8 cellular contexts compared by ENCODE assay signal in the genomic region with DNA sequence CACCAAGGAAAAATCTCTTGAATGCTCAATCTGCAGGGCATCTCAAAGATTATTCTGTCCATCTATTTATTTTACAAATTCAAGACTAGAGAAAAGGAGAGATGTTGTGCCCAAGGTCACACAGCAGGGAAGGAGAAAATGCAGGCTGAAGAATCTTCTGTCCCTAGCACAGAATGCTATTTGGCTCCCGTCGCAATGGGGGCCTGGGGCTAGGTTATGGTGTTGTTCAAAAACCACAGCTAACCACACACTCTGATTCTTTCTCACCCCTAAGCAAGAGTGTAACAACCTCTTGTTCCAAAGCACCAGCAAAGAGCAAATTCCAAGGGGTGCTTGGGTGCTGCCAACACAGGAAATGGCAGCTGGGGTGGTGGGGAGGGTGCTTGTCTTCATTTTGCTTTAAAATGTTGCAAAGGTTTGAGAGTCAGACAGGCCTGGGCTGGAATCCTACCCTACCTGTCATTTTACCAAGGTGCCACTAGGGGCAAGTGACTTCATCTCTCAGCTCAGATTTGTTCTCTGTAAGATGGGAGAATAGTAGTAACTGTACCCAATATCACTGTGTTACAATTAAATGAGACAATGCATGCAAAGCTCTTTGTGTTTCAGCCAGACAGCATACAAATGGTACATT.
A peak's percentile ranks its signal among the peaks of the same experiment; 100 is the strongest.
DNase-seq lines count a peak whose midpoint lies in the region; ATAC-seq and TF ChIP-seq lines count a peak whose summit lies in the region.

No MANE protein-coding gene starts in this region.

- intact Hi-C loops in dorsolateral prefrontal cortex (cut with DNase I) = no loop called here
- intact Hi-C loops in sigmoid colon (cut with DNase I) = no loop called here

- WGBS in sigmoid colon, 2 donors = 92 to 95% methylated on average over 2 of the region's 2 CpGs

- H3K9me3 ChIP-seq in sigmoid colon = no peaks in the 10 kb centered on the region

- H3K27me3 ChIP-seq in dorsolateral prefrontal cortex (peaks cover 0 to 6% (median 0%) of the 10 kb centered on the region in 45 donors), sigmoid colon (no peaks in the 10 kb centered on the region)

- ATAC-seq in GM21528 (IDR thresholded peaks at IDR 0.05; ENCODE audit: low FRiP score, unreplicated experiment) = peak; percentile 78

- peaks cover 0 to 11% (median 4%) of the 10 kb centered on the region in 4 donors for H3K4me1 ChIP-seq in sigmoid colon

- TF ChIP-seq EP300 in Ishikawa (IDR thresholded peaks at IDR 0.05; ENCODE audit: borderline replicate concordance) (no peak), sigmoid colon (IDR thresholded peaks at IDR 0.05) (no peak)

- TF ChIP-seq RAD21 in Ishikawa (IDR thresholded peaks at IDR 0.05; ENCODE audit: low read depth) = peak; percentile 56

- TF ChIP-seq CTCF in GM12864 (IDR thresholded peaks at IDR 0.05; ENCODE audit: low read depth, low read length, missing control alignments) (peak; percentile 74), dorsolateral prefrontal cortex (IDR thresholded peaks at IDR 0.05 in 54 of 56, conservative IDR thresholded peaks at IDR 0.05 in 2 of 56; ENCODE audit: low read depth in 1 of 56, partially characterized antibody in 56 of 56) (peak in 50 of 56 donors; percentile 21 to 56 (median 36)), sigmoid colon (IDR thresholded peaks at IDR 0.05) (peak in 3 of 4 experiments; percentile 19 to 44 (median 24))

- DNase-seq in GM12864 (ENCODE audit: low read depth) (no peak), dorsolateral prefrontal cortex (no peak), sigmoid colon (no peak), NCI-H2196 treated with DMSO at 0.1 percent for 48 hours (lab: John Stamatoyannopoulos, UW; ENCODE audit: unreplicated experiment) (no peak), cerebellar nuclear complex (lab: John Stamatoyannopoulos, UW) (no peak)
- DNase-seq in activated CD4-positive, alpha-beta T cell treated with anti-CD3 and anti-CD28 coated beads for 1 hour = no peak

- no peak for TF ChIP-seq POLR2A in sigmoid colon (IDR thresholded peaks at IDR 0.05)

- H3K27ac ChIP-seq in dorsolateral prefrontal cortex (no peak overlapping the region), sigmoid colon (peak overlapping the region in 2 of 4 donors; percentile 30 to 32)

- H3K4me3 ChIP-seq in GM12864 (ENCODE audit: low read depth, low read length) = no peak overlapping the region
- H3K4me3 ChIP-seq in dorsolateral prefrontal cortex = no peak overlapping the region
- no peak overlapping the region for H3K4me3 ChIP-seq in sigmoid colon

- H3K36me3 ChIP-seq in sigmoid colon = no peaks in the 10 kb centered on the region

TF ChIP-seq in Ishikawa, 13 proteins besides CTCF, POLR2A, EP300 and RAD21:
- TF ChIP-seq CREB1 (IDR thresholded peaks at IDR 0.05; ENCODE audit: low read depth) (no peak), NFIC (IDR thresholded peaks at IDR 0.05) (no peak), CEBPB (IDR thresholded peaks at IDR 0.05) (no peak)
- TF ChIP-seq, protein P1, sequence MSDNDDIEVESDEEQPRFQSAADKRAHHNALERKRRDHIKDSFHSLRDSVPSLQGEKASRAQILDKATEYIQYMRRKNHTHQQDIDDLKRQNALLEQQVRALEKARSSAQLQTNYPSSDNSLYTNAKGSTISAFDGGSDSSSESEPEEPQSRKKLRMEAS (IDR thresholded peaks at IDR 0.05) = no peak

Comparison
In these comparisons a context has a peak if more than half of its experiments do, and no peak if none do; other contexts are left out.
1. CTCF ChIP-seq: peak in every context shown above with its lines; median percentile 74 in GM12864; 36 in dorsolateral prefrontal cortex; 24 in sigmoid colon.